In the genomic region with DNA sequence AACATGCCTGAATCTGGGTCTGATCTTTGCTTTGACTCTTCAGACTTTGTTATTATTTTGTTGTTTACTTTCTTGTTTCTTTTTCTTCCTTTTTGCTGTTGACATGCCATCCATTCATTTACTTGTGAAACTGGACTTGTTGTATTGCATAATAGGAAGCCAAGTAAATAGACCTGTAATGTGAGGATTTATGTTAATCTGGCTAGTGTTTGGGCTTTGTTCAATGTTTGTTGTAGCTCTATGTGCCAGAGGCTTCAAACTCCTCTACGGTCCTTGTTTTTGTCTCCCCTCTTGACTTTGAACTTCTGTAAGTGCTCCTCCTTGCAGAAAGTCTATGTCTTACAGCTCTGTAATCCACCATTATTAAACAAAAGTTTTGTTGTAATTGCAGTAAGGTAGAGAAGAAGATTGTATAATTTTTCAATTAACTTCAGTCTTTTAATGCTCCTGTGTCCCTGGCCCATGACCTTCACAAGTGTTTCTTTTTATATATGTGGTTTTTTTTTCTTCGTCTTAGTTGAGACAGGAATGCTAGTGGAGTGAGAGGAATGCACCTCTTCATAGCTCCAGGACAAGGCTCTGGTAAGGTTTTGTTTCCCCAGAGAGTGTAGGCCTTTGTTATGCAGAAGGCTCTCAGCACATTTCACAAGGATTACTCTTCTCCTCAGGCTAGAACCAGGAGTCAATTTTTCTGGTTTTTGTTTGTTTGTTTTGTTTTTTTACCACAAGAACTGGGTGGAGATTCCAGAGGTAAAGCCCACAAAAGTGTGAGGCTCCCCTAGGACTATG, we compare ENCODE assay signal across 13 cellular contexts.
DNase-seq lines count a peak whose midpoint lies in the region; ATAC-seq and TF ChIP-seq lines count a peak whose summit lies in the region.
"Had no signal": no experiment of that assay in that cellular context is flagged by ENCODE, and none has a peak within 500 bp of the region (broad histone marks: within the 10 kb centered on the region; RNA-seq: fewer than 3 reads in every experiment).

No MANE protein-coding gene starts in this region.

- H3K36me3 Mint-ChIP-seq in nephron progenitor cell (ENCODE audit: low read depth) = peaks cover 43% of the 10 kb centered on the region
- no peaks in the 10 kb centered on the region for H3K36me3 Mint-ChIP-seq in activated naive CD8-positive, alpha-beta T cell treated with anti-CD3 and anti-CD28 coated beads for 36 hours
- H3K36me3 Mint-ChIP-seq: natural killer cell had no signal

- H3K4me3 ChIP-seq in fibroblast of pulmonary artery (replicated peaks; ENCODE audit: low read depth, low read length) = no peak overlapping the region

- peaks cover 47% of the 10 kb centered on the region for H3K4me1 Mint-ChIP-seq in nephron progenitor cell
- no peaks in the 10 kb centered on the region for H3K4me1 Mint-ChIP-seq in activated naive CD8-positive, alpha-beta T cell treated with anti-CD3 and anti-CD28 coated beads for 36 hours
- H3K4me1 Mint-ChIP-seq: natural killer cell had no signal

- H3K9me3 Mint-ChIP-seq in nephron progenitor cell = peaks cover 45% of the 10 kb centered on the region
- H3K9me3 Mint-ChIP-seq in activated naive CD8-positive, alpha-beta T cell treated with anti-CD3 and anti-CD28 coated beads for 36 hours = no peaks in the 10 kb centered on the region

- peak overlapping the region; percentile 80 for H3K27ac Mint-ChIP-seq in nephron progenitor cell
- H3K27ac Mint-ChIP-seq in activated naive CD8-positive, alpha-beta T cell treated with anti-CD3 and anti-CD28 coated beads for 36 hours = no peak overlapping the region
- H3K27ac Mint-ChIP-seq: natural killer cell had no signal

- H3K4me3 Mint-ChIP-seq in nephron progenitor cell = no peak overlapping the region
- no peak overlapping the region for H3K4me3 Mint-ChIP-seq in activated naive CD8-positive, alpha-beta T cell treated with anti-CD3 and anti-CD28 coated beads for 36 hours
- H3K4me3 Mint-ChIP-seq: brain, natural killer cell had no signal

- ATAC-seq in SK-N-SH treated with all-trans-retinoic acid at 6 μM for 48 hours = peak; percentile 46; the same call in 2 of the 3 replicates
- ATAC-seq: natural killer cell had no signal

- H3K27me3 Mint-ChIP-seq in nephron progenitor cell (ENCODE audit: low read depth, poor library complexity) = no peaks in the 10 kb centered on the region
- H3K27me3 Mint-ChIP-seq in activated naive CD8-positive, alpha-beta T cell treated with anti-CD3 and anti-CD28 coated beads for 36 hours = no peaks in the 10 kb centered on the region

- TF ChIP-seq CTCF in fibroblast of pulmonary artery (IDR thresholded peaks at IDR 0.05; ENCODE audit: low read length, missing control alignments) (no peak), nephron progenitor cell (IDR thresholded peaks at IDR 0.05) (no peak)

- DNase-seq in ELR (ENCODE audit: low read depth) (peak; percentile 34), fibroblast of pulmonary artery (ENCODE audit: low read depth) (peak; percentile 73), nephron progenitor cell (no peak), HuH-7 (ENCODE audit: low spot score) (no peak), LoVo (ENCODE audit: low spot score) (no peak), NCI-H748 (lab: John Stamatoyannopoulos, UW; ENCODE audit: unreplicated experiment) (no peak)
- DNase-seq in activated naive CD8-positive, alpha-beta T cell treated with anti-CD3 and anti-CD28 coated beads for 36 hours = no peak
- DNase-seq: Caco-2; natural killer cell; NCI-H82; stimulated activated CD4-positive, alpha-beta T cell treated with anti-CD3 and anti-CD28 coated beads, Interleukin-4, amount 100 ng/mL, for 24 hours had no signal

TF ChIP-seq in SK-N-SH treated with all-trans-retinoic acid at 6 μM for 48 hours, 23 proteins besides CTCF, POLR2A, EP300 and RAD21 (continues in another document):
- TF ChIP-seq ISL1 (CRISPR knock-in tag; IDR thresholded peaks at IDR 0.05) = no peak
- TF ChIP-seq ZC3H10 (CRISPR knock-in tag; IDR thresholded peaks at IDR 0.05) = no peak
- TF ChIP-seq, protein P1, sequence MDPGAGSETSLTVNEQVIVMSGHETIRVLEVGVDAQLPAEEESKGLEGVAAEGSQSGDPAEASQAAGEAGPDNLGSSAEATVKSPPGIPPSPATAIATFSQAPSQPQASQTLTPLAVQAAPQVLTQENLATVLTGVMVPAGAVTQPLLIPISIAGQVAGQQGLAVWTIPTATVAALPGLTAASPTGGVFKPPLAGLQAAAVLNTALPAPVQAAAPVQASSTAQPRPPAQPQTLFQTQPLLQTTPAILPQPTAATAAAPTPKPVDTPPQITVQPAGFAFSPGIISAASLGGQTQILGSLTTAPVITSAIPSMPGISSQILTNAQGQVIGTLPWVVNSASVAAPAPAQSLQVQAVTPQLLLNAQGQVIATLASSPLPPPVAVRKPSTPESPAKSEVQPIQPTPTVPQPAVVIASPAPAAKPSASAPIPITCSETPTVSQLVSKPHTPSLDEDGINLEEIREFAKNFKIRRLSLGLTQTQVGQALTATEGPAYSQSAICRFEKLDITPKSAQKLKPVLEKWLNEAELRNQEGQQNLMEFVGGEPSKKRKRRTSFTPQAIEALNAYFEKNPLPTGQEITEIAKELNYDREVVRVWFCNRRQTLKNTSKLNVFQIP (CRISPR knock-in tag; IDR thresholded peaks at IDR 0.05; ENCODE audit: borderline replicate concordance, low read depth) = no peak
- TF ChIP-seq ESRRG (CRISPR knock-in tag; IDR thresholded peaks at IDR 0.05) = no peak
- no peak for TF ChIP-seq SNAI2 (CRISPR knock-in tag; IDR thresholded peaks at IDR 0.05)
- TF ChIP-seq GLIS3 (CRISPR knock-in tag; IDR thresholded peaks at IDR 0.05) = no peak
- no peak for TF ChIP-seq ZFP3 (CRISPR knock-in tag; IDR thresholded peaks at IDR 0.05)
- no peak for TF ChIP-seq ZNF565 (CRISPR knock-in tag; conservative IDR thresholded peaks at IDR 0.05; ENCODE audit: low read depth)
- TF ChIP-seq, protein P2, sequence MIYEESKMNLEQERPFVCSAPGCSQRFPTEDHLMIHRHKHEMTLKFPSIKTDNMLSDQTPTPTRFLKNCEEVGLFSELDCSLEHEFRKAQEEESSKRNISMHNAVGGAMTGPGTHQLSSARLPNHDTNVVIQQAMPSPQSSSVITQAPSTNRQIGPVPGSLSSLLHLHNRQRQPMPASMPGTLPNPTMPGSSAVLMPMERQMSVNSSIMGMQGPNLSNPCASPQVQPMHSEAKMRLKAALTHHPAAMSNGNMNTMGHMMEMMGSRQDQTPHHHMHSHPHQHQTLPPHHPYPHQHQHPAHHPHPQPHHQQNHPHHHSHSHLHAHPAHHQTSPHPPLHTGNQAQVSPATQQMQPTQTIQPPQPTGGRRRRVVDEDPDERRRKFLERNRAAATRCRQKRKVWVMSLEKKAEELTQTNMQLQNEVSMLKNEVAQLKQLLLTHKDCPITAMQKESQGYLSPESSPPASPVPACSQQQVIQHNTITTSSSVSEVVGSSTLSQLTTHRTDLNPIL (CRISPR knock-in tag; IDR thresholded peaks at IDR 0.05; ENCODE audit: low read depth) = no peak
- TF ChIP-seq ZNF70 (CRISPR knock-in tag; IDR thresholded peaks at IDR 0.05) = no peak
- TF ChIP-seq OSR1 (CRISPR knock-in tag; IDR thresholded peaks at IDR 0.05) = no peak
- TF ChIP-seq TOX (CRISPR knock-in tag; IDR thresholded peaks at IDR 0.05; ENCODE audit: borderline replicate concordance) = no peak
- TF ChIP-seq BACH2 (CRISPR knock-in tag; IDR thresholded peaks at IDR 0.05; ENCODE audit: borderline replicate concordance) = no peak
- TF ChIP-seq ZNF8 (CRISPR knock-in tag; IDR thresholded peaks at IDR 0.05) = no peak
- TF ChIP-seq, protein P3, sequence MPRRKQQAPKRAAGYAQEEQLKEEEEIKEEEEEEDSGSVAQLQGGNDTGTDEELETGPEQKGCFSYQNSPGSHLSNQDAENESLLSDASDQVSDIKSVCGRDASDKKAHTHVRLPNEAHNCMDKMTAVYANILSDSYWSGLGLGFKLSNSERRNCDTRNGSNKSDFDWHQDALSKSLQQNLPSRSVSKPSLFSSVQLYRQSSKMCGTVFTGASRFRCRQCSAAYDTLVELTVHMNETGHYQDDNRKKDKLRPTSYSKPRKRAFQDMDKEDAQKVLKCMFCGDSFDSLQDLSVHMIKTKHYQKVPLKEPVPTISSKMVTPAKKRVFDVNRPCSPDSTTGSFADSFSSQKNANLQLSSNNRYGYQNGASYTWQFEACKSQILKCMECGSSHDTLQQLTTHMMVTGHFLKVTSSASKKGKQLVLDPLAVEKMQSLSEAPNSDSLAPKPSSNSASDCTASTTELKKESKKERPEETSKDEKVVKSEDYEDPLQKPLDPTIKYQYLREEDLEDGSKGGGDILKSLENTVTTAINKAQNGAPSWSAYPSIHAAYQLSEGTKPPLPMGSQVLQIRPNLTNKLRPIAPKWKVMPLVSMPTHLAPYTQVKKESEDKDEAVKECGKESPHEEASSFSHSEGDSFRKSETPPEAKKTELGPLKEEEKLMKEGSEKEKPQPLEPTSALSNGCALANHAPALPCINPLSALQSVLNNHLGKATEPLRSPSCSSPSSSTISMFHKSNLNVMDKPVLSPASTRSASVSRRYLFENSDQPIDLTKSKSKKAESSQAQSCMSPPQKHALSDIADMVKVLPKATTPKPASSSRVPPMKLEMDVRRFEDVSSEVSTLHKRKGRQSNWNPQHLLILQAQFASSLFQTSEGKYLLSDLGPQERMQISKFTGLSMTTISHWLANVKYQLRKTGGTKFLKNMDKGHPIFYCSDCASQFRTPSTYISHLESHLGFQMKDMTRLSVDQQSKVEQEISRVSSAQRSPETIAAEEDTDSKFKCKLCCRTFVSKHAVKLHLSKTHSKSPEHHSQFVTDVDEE (CRISPR knock-in tag; IDR thresholded peaks at IDR 0.05) = no peak
- no peak for TF ChIP-seq RARB (CRISPR knock-in tag; IDR thresholded peaks at IDR 0.05)
- TF ChIP-seq, protein P4, sequence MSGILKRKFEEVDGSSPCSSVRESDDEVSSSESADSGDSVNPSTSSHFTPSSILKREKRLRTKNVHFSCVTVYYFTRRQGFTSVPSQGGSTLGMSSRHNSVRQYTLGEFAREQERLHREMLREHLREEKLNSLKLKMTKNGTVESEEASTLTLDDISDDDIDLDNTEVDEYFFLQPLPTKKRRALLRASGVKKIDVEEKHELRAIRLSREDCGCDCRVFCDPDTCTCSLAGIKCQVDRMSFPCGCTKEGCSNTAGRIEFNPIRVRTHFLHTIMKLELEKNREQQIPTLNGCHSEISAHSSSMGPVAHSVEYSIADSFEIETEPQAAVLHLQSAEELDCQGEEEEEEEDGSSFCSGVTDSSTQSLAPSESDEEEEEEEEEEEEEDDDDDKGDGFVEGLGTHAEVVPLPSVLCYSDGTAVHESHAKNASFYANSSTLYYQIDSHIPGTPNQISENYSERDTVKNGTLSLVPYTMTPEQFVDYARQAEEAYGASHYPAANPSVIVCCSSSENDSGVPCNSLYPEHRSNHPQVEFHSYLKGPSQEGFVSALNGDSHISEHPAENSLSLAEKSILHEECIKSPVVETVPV (CRISPR knock-in tag; IDR thresholded peaks at IDR 0.05) = no peak

Comparison
In these comparisons a context has a peak if more than half of its experiments do, and no peak if none do; other contexts are left out.
1. DNase-seq: peak in ELR (single experiment) and fibroblast of pulmonary artery (single experiment); none in nephron progenitor cell (single experiment), HuH-7 (single experiment), activated naive CD8-positive, alpha-beta T cell treated with anti-CD3 and anti-CD28 coated beads for 36 hours (single experiment), LoVo (single experiment) and NCI-H748 (single experiment).